14 cellular contexts compared by ENCODE assay signal in genomic region chr1:52427152-52427551, GRCh38.
"Had no signal": no experiment of that assay in that cellular context is flagged by ENCODE, and none has a peak within 500 bp of the region (broad histone marks: within the 10 kb centered on the region; RNA-seq: fewer than 3 reads in every experiment).

No MANE protein-coding gene starts in this region.

- ATAC-seq: right cardiac atrium had no signal

- H3K4me1 ChIP-seq: testis had no signal

- H3K4me3 Mint-ChIP-seq: activated B cell treated with CpG ODN at 0.5 μM for 24 hours; activated CD4-positive, alpha-beta T cell treated with anti-CD3 and anti-CD28 coated beads, Interleukin-2, amount 10 ng/mL, durations not matched to agents 24 days and 14 days; endodermal cell had no signal

- H3K27ac Mint-ChIP-seq: activated B cell treated with CpG ODN at 0.5 μM for 24 hours, endodermal cell, progenitor cell of endocrine pancreas had no signal

- DNase-seq: activated B cell treated with CpG ODN at 0.5 μM for 24 hours; activated CD4-positive, alpha-beta T cell treated with anti-CD3 and anti-CD28 coated beads, Interleukin-2, amount 10 ng/mL, durations not matched to agents 24 days and 14 days; activated naive CD4-positive, alpha-beta T cell treated with Interleukin-2 at 50 U/mL for 16 hours; cerebellar nuclear complex; endodermal cell; erythroblast; hypothalamus; right cardiac atrium; stimulated activated CD4-positive, alpha-beta T cell treated with anti-CD3 and anti-CD28 coated beads, Interleukin-1b, Interleukin-23, amount 100 ng/mL, for 48 hours; stimulated activated naive CD4-positive, alpha-beta T cell treated with Interleukin-2 at 50 U/mL for 16 hours; T-helper 1 cell; testis had no signal

- H3K9me3 Mint-ChIP-seq: activated B cell treated with CpG ODN at 0.5 μM for 24 hours; activated CD4-positive, alpha-beta T cell treated with anti-CD3 and anti-CD28 coated beads, Interleukin-2, amount 10 ng/mL, durations not matched to agents 24 days and 14 days; endodermal cell had no signal

- H3K27ac ChIP-seq: brain microvascular endothelial cell, testis had no signal

- H3K27me3 Mint-ChIP-seq: activated B cell treated with CpG ODN at 0.5 μM for 24 hours; activated CD4-positive, alpha-beta T cell treated with anti-CD3 and anti-CD28 coated beads, Interleukin-2, amount 10 ng/mL, durations not matched to agents 24 days and 14 days; progenitor cell of endocrine pancreas had no signal

- H3K27me3 ChIP-seq: brain microvascular endothelial cell, testis had no signal

- H3K9me3 ChIP-seq: testis had no signal

- H3K4me3 ChIP-seq: testis had no signal
